ENCODE assay signal across 8 cellular contexts in the genomic region with DNA sequence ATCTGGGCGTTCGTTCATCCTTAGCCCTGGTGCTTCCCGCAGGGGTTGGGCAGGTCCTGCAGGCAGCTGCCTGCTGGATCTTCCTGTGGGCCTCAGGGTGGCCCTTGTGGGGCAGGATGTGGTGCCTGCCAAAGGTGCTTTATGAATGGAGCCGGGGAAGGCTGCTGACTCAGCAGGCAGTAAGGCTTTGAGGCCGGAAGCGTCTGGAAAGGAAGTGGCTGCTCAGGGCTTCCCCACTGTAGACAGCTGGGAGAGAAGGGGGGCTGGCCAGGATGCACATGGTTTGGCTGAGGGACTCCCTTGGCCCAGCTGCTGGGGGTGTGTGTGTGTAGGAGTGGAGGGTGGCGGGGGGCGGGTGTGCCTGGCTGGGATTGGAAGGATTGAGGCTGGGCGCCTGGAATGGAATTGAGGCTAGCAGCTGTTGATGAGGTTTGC. TPM values are rescaled to one million over a fixed set of nuclear protein-coding genes. Genes with fewer than 3 reads are reported as not detected.
A peak's percentile ranks its signal among the peaks of the same experiment; 100 is the strongest.
DNase-seq lines count a peak whose midpoint lies in the region; ATAC-seq, FAIRE-seq and TF ChIP-seq lines count a peak whose summit lies in the region.

No MANE protein-coding gene starts in this region.

- no peaks in the 10 kb centered on the region for H3K9me1 ChIP-seq in keratinocyte (ENCODE audit: control insufficient read depth, extremely low read depth, insufficient read depth, low read length)

- H3K27ac Mint-ChIP-seq in activated B cell treated with CpG ODN at 0.5 μM for 24 hours = no peak overlapping the region

- peaks cover 3% of the 10 kb centered on the region for H4K20me1 ChIP-seq in keratinocyte (ENCODE audit: control insufficient read depth, extremely low read depth, insufficient read depth, low read length)

- peaks cover 11% of the 10 kb centered on the region for H3K4me1 Mint-ChIP-seq in activated B cell treated with CpG ODN at 0.5 μM for 24 hours

- H3K9ac ChIP-seq in keratinocyte (ENCODE audit: control insufficient read depth, extremely low read depth, insufficient read depth, low read length) = no peak overlapping the region

- FAIRE-seq in keratinocyte (lab: Jason Lieb, UNC) = peak; percentile 91

- no peak for TF ChIP-seq CTCF in activated B cell treated with CpG ODN at 0.5 μM for 24 hours (IDR thresholded peaks at IDR 0.05)
- no peak for TF ChIP-seq CTCF in keratinocyte (optimal IDR thresholded peaks at IDR 0.05 in 1 of 3, IDR thresholded peaks at IDR 0.05 in 1 of 3, conservative IDR thresholded peaks at IDR 0.05 in 1 of 3; ENCODE audit: extremely low read depth in 1 of 3, insufficient read depth in 2 of 3, low read length in 3 of 3)

- peak; percentile 65 for ATAC-seq in GM21825 (IDR thresholded peaks at IDR 0.05; ENCODE audit: unreplicated experiment)
- peak; percentile 66 for ATAC-seq in activated B cell treated with CpG ODN at 0.5 μM for 24 hours (ENCODE audit: low read depth)
- ATAC-seq in HG03378 (IDR thresholded peaks at IDR 0.05; ENCODE audit: unreplicated experiment) = no peak

- intact Hi-C loops in activated B cell treated with CpG ODN at 0.5 μM for 24 hours (cut with micrococcal nuclease) = no loop called here

- in situ Hi-C loops in Caki2 (cut with HindIII; ENCODE audit: low pct_unique_long_range_greater_than_20kb, low sequenced_read_pairs) = no loop called here

- H3K4me3 ChIP-seq in keratinocyte (ENCODE audit: control insufficient read depth in 2 of 3, extremely low read depth in 1 of 3, insufficient read depth in 2 of 3, low read depth in 1 of 3, low read length in 3 of 3) = no peak overlapping the region

- H3K36me3 ChIP-seq in keratinocyte (ENCODE audit: control insufficient read depth in 2 of 2, extremely low read depth in 1 of 2, insufficient read depth in 2 of 2, low read length in 2 of 2) = peaks cover 12 to 30% of the 10 kb centered on the region in 2 experiments

- H3K79me2 ChIP-seq in keratinocyte (ENCODE audit: control insufficient read depth, insufficient read depth, low read length) = peaks cover 74% of the 10 kb centered on the region

- H3K4me1 ChIP-seq in keratinocyte (ENCODE audit: control insufficient read depth, extremely low read depth, insufficient read depth, low read length) = peaks cover 47% of the 10 kb centered on the region

- no peak overlapping the region for H2AFZ ChIP-seq in keratinocyte (ENCODE audit: control insufficient read depth, low read length)

- DNase-seq in Caki2 (ENCODE audit: low read depth) = peak; percentile 60
- DNase-seq in NCI-H1105 (lab: John Stamatoyannopoulos, UW) = peak; percentile 71
- DNase-seq in activated B cell treated with CpG ODN at 0.5 μM for 24 hours = no peak
- peak; percentile 63 for DNase-seq in brain pericyte (ENCODE audit: low read depth, low spot score)
- DNase-seq in keratinocyte (ENCODE audit: low read depth, low spot score) = peak; percentile 82
- DNase-seq in stimulated activated CD4-positive, alpha-beta T cell treated with anti-CD3 and anti-CD28 coated beads, Interleukin-15, amount 100 ng/mL, for 24 hours = peak; percentile 87

- peak overlapping the region; percentile 65 for H3K27ac ChIP-seq in keratinocyte (ENCODE audit: control insufficient read depth, insufficient read depth, low read length)

- H3K27me3 ChIP-seq in keratinocyte (ENCODE audit: control insufficient read depth, extremely low read depth, insufficient read depth, low read length) = no peaks in the 10 kb centered on the region

- peak overlapping the region; percentile 73 for H3K4me2 ChIP-seq in keratinocyte (ENCODE audit: control insufficient read depth, extremely low read depth, insufficient read depth, low read depth, low read length)

- H3K9me3 ChIP-seq in keratinocyte (ENCODE audit: control insufficient read depth, low read depth, low read length) = no peaks in the 10 kb centered on the region

- H3K9me3 Mint-ChIP-seq in activated B cell treated with CpG ODN at 0.5 μM for 24 hours = no peaks in the 10 kb centered on the region

- CTCF ChIA-PET in activated B cell treated with CpG ODN at 0.5 μM for 24 hours (lab: Charles Lee) = interaction anchor here (1.3 kb wide), 1 partner anchor 61 kb away, joined by 3 read pairs; no protein-coding TSS in a partner anchor

- H3K27me3 Mint-ChIP-seq in activated B cell treated with CpG ODN at 0.5 μM for 24 hours = peaks cover 38% of the 10 kb centered on the region

- H3K4me3 Mint-ChIP-seq in activated B cell treated with CpG ODN at 0.5 μM for 24 hours = no peak overlapping the region

- POLR2A ChIA-PET in activated B cell treated with CpG ODN at 0.5 μM for 24 hours (lab: Charles Lee) = interaction anchor here (0.7 to 1.4 kb wide), 2 partner anchors 61 to 391 kb away, joined by 3 read pairs; no protein-coding TSS in a partner anchor

- dilution Hi-C loops in keratinocyte (cut with MboI; ENCODE audit: extremely low pct_ligation_motif_present, low sequenced_read_pairs) = loop anchor here (25.0 kb wide), 1 partner anchor 110 kb away; no protein-coding TSS in a partner anchor

- no peaks in the 10 kb centered on the region for H3K36me3 Mint-ChIP-seq in activated B cell treated with CpG ODN at 0.5 μM for 24 hours (ENCODE audit: low read depth)

RNA-seq across cellular contexts. Expression of a gene that starts 12.9 kb away (rescaled TPM):
- total RNA-seq in Caki2 (2014; rRNA removed; shearing (Covaris generic); ENCODE audit: low replicate concordance) = 142 and 198 TPM in 2 replicates
- total RNA-seq in activated B cell treated with CpG ODN at 0.5 μM for 24 hours = 0.38 TPM in 1 of 2 replicates, not detected in the other
- 48.9 to 135 TPM (median 62.9 TPM) in 3 replicates for polyA plus RNA-seq in keratinocyte
- polyA plus RNA-seq in keratinocyte (2011; ENCODE audit: low read depth) = 77.5 TPM
- 53.7 and 79.5 TPM in 2 replicates for polyA plus RNA-seq in keratinocyte (2011; cell fraction: cytosol; rRNA removed)
- polyA plus RNA-seq in keratinocyte (2011; cell fraction: nucleus; rRNA removed) = 168 and 214 TPM in 2 replicates
- polyA plus RNA-seq in keratinocyte (2012; ENCODE audit: low replicate concordance) = 49.3 and 162 TPM in 2 replicates
- polyA minus RNA-seq in keratinocyte = 74.5 to 299 TPM (median 92.7 TPM) in 3 replicates
- 124 TPM for polyA minus RNA-seq in keratinocyte (2011; cell fraction: cytosol; rRNA and poly(A)+ RNA removed)
- polyA minus RNA-seq in keratinocyte (2011; cell fraction: nucleus; rRNA and poly(A)+ RNA removed) = 144 and 149 TPM in 2 replicates

RNA-seq across cellular contexts. Expression of a gene that starts 56.1 kb away (rescaled TPM):
- not detected in 2 replicates for total RNA-seq in Caki2 (2014; rRNA removed; shearing (Covaris generic); ENCODE audit: low replicate concordance)
- total RNA-seq in activated B cell treated with CpG ODN at 0.5 μM for 24 hours = not detected in 2 replicates
- polyA plus RNA-seq in keratinocyte = 0.26 to 1.5 TPM (median 0.47 TPM) in 3 replicates
- polyA plus RNA-seq in keratinocyte (2011; ENCODE audit: low read depth) = 4.9 TPM
- 0.53 and 1.5 TPM in 2 replicates for polyA plus RNA-seq in keratinocyte (2011; cell fraction: cytosol; rRNA removed)
- polyA plus RNA-seq in keratinocyte (2011; cell fraction: nucleus; rRNA removed) = 1.1 and 1.4 TPM in 2 replicates
- 0.31 and 5.3 TPM in 2 replicates for polyA plus RNA-seq in keratinocyte (2012; ENCODE audit: low replicate concordance)
- 0.45 to 2.1 TPM in 2 of 3 replicates, not detected in the other for polyA minus RNA-seq in keratinocyte
- polyA minus RNA-seq in keratinocyte (2011; cell fraction: cytosol; rRNA and poly(A)+ RNA removed) = 2.7 TPM
- polyA minus RNA-seq in keratinocyte (2011; cell fraction: nucleus; rRNA and poly(A)+ RNA removed) = 0.74 and 1.5 TPM in 2 replicates

Comparison
In these comparisons a context has a peak if more than half of its experiments do, and no peak if none do; other contexts are left out.
1. RNA of a gene that starts 12.9 kb away (total RNA-seq): 142 to 198 TPM in Caki2; 0.38 TPM in activated B cell treated with CpG ODN at 0.5 μM for 24 hours; every median in the first group is over 100 times any median in the second.